7 cellular contexts compared by ENCODE assay signal in the genomic region with DNA sequence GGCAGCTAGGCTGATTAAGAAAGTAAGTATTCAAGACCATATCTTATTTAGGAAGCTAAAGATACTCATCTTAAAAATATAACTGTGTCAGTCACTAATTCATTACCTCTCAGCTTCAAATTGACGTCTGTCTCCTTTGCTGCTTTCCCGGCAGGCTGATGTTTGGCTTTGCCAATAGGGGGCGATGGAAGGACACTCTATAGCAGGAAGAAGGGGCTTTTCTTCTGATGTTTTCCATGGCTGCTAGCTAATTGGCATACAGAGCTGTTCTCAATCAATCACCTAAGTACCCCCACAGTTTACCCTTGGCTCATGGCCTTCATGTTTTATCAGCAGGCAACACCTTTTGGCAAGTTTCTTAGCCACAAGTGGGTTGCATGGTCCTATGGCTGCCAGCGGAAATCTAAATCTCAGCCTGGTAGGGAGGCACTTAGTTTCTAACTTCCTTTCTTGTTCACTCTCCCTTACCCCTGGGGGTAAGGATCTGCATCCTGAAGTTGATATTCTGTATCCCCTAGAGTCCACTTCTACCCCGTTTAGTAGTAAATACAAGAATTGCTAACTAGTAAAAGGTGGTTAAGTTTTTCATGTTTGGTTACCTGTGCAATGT. TPM values are rescaled to one million over a fixed set of nuclear protein-coding genes. Genes with fewer than 3 reads are reported as not detected.
DNase-seq lines count a peak whose midpoint lies in the region; ATAC-seq and TF ChIP-seq lines count a peak whose summit lies in the region.

No MANE protein-coding gene starts in this region.

- H3K79me2 ChIP-seq in DND-41 (ENCODE audit: insufficient read depth, low read length) (no peaks in the 10 kb centered on the region), mammary epithelial cell (ENCODE audit: insufficient read depth, low read length) (no peaks in the 10 kb centered on the region)

- H3K27ac ChIP-seq in DND-41 (ENCODE audit: low read length): no peak overlapping the region
- no peak overlapping the region for H3K27ac ChIP-seq in mammary epithelial cell (ENCODE audit: insufficient read depth, low read depth, low read length)
- H3K27ac ChIP-seq in lung (ENCODE audit: low read depth in 1 of 2, low read length in 1 of 2): no peak overlapping the region

- in situ Hi-C loops in mammary epithelial cell (cut with MboI; ENCODE audit: low sequenced_read_pairs in 2 of 2): no loop called here

- H3K4me3 ChIP-seq in DND-41 (ENCODE audit: low read depth in 1 of 2, low read length in 2 of 2) (no peak overlapping the region), mammary epithelial cell (replicated peaks in 1 of 3; ENCODE audit: insufficient read depth in 1 of 3, low read depth in 2 of 3, low read length in 3 of 3) (no peak overlapping the region), lung (no peak overlapping the region)

- WGBS in mammary epithelial cell (ENCODE audit: low coverage, missing lambda C conversion rate): 46% methylated on average over 5 of the region's 5 CpGs
- WGBS in lung, 2 donors: 33 to 34% methylated on average over 5 of the region's 5 CpGs

- H3K27me3 ChIP-seq in DND-41 (ENCODE audit: insufficient read depth, low read length, poor library complexity): no peaks in the 10 kb centered on the region
- no peaks in the 10 kb centered on the region for H3K27me3 ChIP-seq in mammary epithelial cell (ENCODE audit: insufficient read depth, low read length)
- H3K27me3 ChIP-seq in lung (ENCODE audit: control insufficient read depth, insufficient read depth): no peaks in the 10 kb centered on the region

- peak overlapping the region; percentile 13; the same call in 1 of the 2 replicates for H2AFZ ChIP-seq in DND-41 (ENCODE audit: low read depth, low read length)
- H2AFZ ChIP-seq in mammary epithelial cell (ENCODE audit: low read depth, low read length): no peak overlapping the region

- peak; percentile 62 for DNase-seq in DND-41
- peak; percentile 44 for DNase-seq in HCEC 1CT
- peak; percentile 54 for DNase-seq in NCI-H82 treated with DMSO at 0.1 percent for 48 hours (lab: John Stamatoyannopoulos, UW; ENCODE audit: unreplicated experiment)
- DNase-seq in mammary epithelial cell: peak; percentile 15
- DNase-seq in lung (ENCODE audit: low spot score): no peak
- no peak for DNase-seq in middle frontal gyrus (ENCODE audit: extremely low spot score, low spot score)

- no peaks in the 10 kb centered on the region for H3K36me3 ChIP-seq in DND-41 (ENCODE audit: insufficient read depth, low read length)
- H3K36me3 ChIP-seq in mammary epithelial cell (ENCODE audit: insufficient read depth, low read length): no peaks in the 10 kb centered on the region
- H3K36me3 ChIP-seq in lung (ENCODE audit: control insufficient read depth in 2 of 2, insufficient read depth in 2 of 2, low read length in 2 of 2): no peaks in the 10 kb centered on the region

- intact Hi-C loops in mammary epithelial cell (cut with micrococcal nuclease): loop anchor here (1.0 to 5.0 kb wide), 4 partner anchors 115 to 444 kb away; partner anchors contain the start of gene CEP70

- H3K9me3 ChIP-seq in DND-41 (ENCODE audit: insufficient read depth, low read length, severe bottlenecking): no peaks in the 10 kb centered on the region
- H3K9me3 ChIP-seq in mammary epithelial cell (replicated peaks; ENCODE audit: insufficient read depth, low read length): no peaks in the 10 kb centered on the region
- H3K9me3 ChIP-seq in lung (ENCODE audit: control insufficient read depth in 2 of 2, insufficient read depth in 1 of 2, low read length in 1 of 2): no peaks in the 10 kb centered on the region

- H3K9ac ChIP-seq in DND-41 (ENCODE audit: low read depth, low read length) (no peak overlapping the region), mammary epithelial cell (ENCODE audit: insufficient read depth, low read length) (no peak overlapping the region)

- dilution Hi-C loops in mammary epithelial cell (cut with HindIII; ENCODE audit: low sequenced_read_pairs): no loop called here

- peak; percentile 76 for ATAC-seq in DND-41 (ENCODE audit: insufficient read depth, low read depth)
- ATAC-seq in lung (ENCODE audit: insufficient read depth, low FRiP score): peak; percentile 29
- ATAC-seq in GM18520 (IDR thresholded peaks at IDR 0.05; ENCODE audit: unreplicated experiment): no peak

- no TSS peak for BruUV-seq in mammary epithelial cell (replicated peaks; lab: Mats Ljungman, UMichigan)

- no peaks in the 10 kb centered on the region for H4K20me1 ChIP-seq in DND-41 (ENCODE audit: insufficient read depth, low read length)
- H4K20me1 ChIP-seq in mammary epithelial cell (ENCODE audit: insufficient read depth, low read length): no peaks in the 10 kb centered on the region

- H3K4me1 ChIP-seq in DND-41 (ENCODE audit: insufficient read depth, low read length): no peaks in the 10 kb centered on the region
- H3K4me1 ChIP-seq in mammary epithelial cell (ENCODE audit: insufficient read depth, low read length): no peaks in the 10 kb centered on the region
- no peaks in the 10 kb centered on the region for H3K4me1 ChIP-seq in lung (ENCODE audit: control insufficient read depth in 2 of 2, insufficient read depth in 2 of 2, low read length in 2 of 2)

- CTCF ChIA-PET in mammary epithelial cell (lab: Charles Lee; ENCODE audit: low non-redundant PET): interaction anchor here (0.5 to 1.1 kb wide), 5 partner anchors 113 to 437 kb away, joined by 3 to 15 read pairs (median 5); no protein-coding TSS in a partner anchor

- TF ChIP-seq CTCF in DND-41 (IDR thresholded peaks at IDR 0.05; ENCODE audit: borderline replicate concordance, extremely low read depth, low read length, poor library complexity, severe bottlenecking) (peak; percentile 85), mammary epithelial cell (conservative IDR thresholded peaks at IDR 0.05 in 1 of 2, IDR thresholded peaks at IDR 0.05 in 1 of 2; ENCODE audit: extremely low read depth in 1 of 2, insufficient read depth in 1 of 2, low read depth in 1 of 2, low read length in 2 of 2) (peak; percentile 86 to 97), lung (IDR thresholded peaks at IDR 0.05; ENCODE audit: control extremely low read depth, extremely low read depth) (no peak)

- H3K4me2 ChIP-seq in DND-41 (ENCODE audit: insufficient read depth, low read length) (no peak overlapping the region), mammary epithelial cell (ENCODE audit: insufficient read depth, low read depth, low read length) (no peak overlapping the region)

RNA-seq across cellular contexts. Expression of gene ESYT3, which starts 45.0 kb away (rescaled TPM):
- total RNA-seq in mammary epithelial cell (1 to 10 TPM; 1.5 to 2.8 TPM), lung (10 to 100 TPM; 38.3 to 71.0 TPM)
- polyA plus RNA-seq in mammary epithelial cell (0.41 TPM), lung (10 to 100 TPM in 1 of 2 donors, 1 to 10 TPM in 1; 5.7 to 15.7 TPM)
- polyA minus RNA-seq in mammary epithelial cell: not detected

Comparison
In these comparisons a context has a peak if more than half of its experiments do, and no peak if none do; other contexts are left out.
1. DNase-seq: peak in DND-41 (single experiment), HCEC 1CT (single experiment), NCI-H82 treated with DMSO at 0.1 percent for 48 hours (single experiment) and mammary epithelial cell (single experiment); none in lung (single experiment) and middle frontal gyrus (single experiment).
2. RNA of gene ESYT3, which starts 45.0 kb away (total RNA-seq): 38.3 to 71.0 TPM in lung; 1.5 to 2.8 TPM in mammary epithelial cell; every median in the first group is over 10 times any median in the second.